In genomic region chr17:69779378-69780214, GRCh38 we compare ENCODE assay signal across 1 cellular context.
TF ChIP-seq lines count a peak whose summit lies in the region.

No MANE protein-coding gene starts in this region.

TF ChIP-seq in IMR-90, 13 proteins besides CTCF, POLR2A, EP300 and RAD21 (continued from another document):
- no peak for TF ChIP-seq NFE2L2 (IDR thresholded peaks at IDR 0.05; ENCODE audit: low read depth, low read length)
- TF ChIP-seq ELK1 (IDR thresholded peaks at IDR 0.05; ENCODE audit: borderline replicate concordance, low read depth, low read length), result no peak
- TF ChIP-seq CHD1 (IDR thresholded peaks at IDR 0.05; ENCODE audit: low read depth, low read length), result no peak
